In the genomic region with DNA sequence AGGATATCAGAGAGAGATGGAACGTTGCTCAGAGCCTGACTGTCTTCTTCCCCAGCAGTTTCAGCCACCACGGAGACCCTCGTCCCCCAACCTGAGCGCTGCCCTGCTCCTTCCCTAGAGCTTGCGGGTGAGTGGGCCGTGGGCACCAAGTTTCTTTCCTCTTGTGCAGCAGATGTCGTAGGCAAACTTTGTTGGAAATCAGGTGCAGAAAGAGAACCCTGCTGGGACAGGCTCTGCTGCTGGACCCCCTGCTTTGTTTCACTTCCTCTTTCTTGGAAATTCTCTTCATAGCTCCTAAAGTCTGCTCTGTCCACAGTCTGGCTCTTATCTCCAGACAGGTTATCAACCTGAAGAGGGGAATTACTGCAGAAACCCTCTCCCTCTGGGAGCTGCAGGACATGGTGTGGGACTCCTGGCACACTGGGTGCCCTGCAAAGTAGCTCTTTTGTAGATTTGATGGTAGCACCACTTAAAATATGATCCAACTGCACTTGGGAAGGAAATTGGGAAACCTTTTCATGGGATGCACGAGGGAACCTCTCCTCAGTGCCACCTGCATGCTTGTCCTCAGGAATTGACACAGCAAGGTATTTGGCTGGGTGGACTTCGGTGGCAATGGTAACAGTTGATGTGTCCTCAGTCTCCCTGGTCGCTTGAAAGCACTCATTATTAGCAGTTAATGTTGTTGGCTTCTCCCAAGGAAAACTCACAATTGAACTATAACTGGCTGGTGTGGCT, we compare ENCODE assay signal across 12 cellular contexts.
DNase-seq lines count a peak whose midpoint lies in the region; ATAC-seq, FAIRE-seq and TF ChIP-seq lines count a peak whose summit lies in the region.
"Had no signal": no experiment of that assay in that cellular context is flagged by ENCODE, and none has a peak within 500 bp of the region (broad histone marks: within the 10 kb centered on the region; RNA-seq: fewer than 3 reads in every experiment).

No MANE protein-coding gene starts in this region.

- H3K4me1 Mint-ChIP-seq in CD8-positive, alpha-beta T cell (ENCODE audit: low read depth) = peaks cover 12% of the 10 kb centered on the region
- H3K4me1 Mint-ChIP-seq in Caco-2 (ENCODE audit: low read depth, unreplicated experiment) = no peaks in the 10 kb centered on the region

- FAIRE-seq in RCC 7860 (lab: Jason Lieb, UNC) = no peak
- FAIRE-seq: colon, pancreas had no signal

- peak overlapping the region; percentile 75 to 94 (median 87) for H3K4me2 ChIP-seq in BLaER1 treated with 17β-estradiol and CSF1 and Interleukin-3, amounts not matched to agents 10 nM and 100 nM
- H3K4me2 ChIP-seq in OCI-LY3 (ENCODE audit: low read length) = peak overlapping the region; percentile 84

- no peaks in the 10 kb centered on the region for H3K79me2 ChIP-seq in OCI-LY3 (ENCODE audit: low read length)

- peak overlapping the region; percentile 51 to 73 (median 64); a peak in 18 of 22 replicates for H3K27ac ChIP-seq in BLaER1 treated with 17β-estradiol and CSF1 and Interleukin-3, amounts not matched to agents 10 nM and 100 nM
- no peak overlapping the region; the same call in 1 of the 2 replicates for H3K27ac ChIP-seq in OCI-LY3 (ENCODE audit: low read length)
- no peak overlapping the region for H3K27ac ChIP-seq in CD8-positive, alpha-beta T cell (ENCODE audit: low read depth, low read length)
- H3K27ac ChIP-seq: pancreas had no signal

- no peak overlapping the region; a peak in 1 of 20 replicates for H3K4me3 ChIP-seq in BLaER1 treated with 17β-estradiol and CSF1 and Interleukin-3, amounts not matched to agents 10 nM and 100 nM
- H3K4me3 ChIP-seq in OCI-LY3 (ENCODE audit: low read length) (peak overlapping the region; percentile 61), Caco-2 (ENCODE audit: low read depth, low read length) (no peak overlapping the region)
- H3K4me3 ChIP-seq in CD8-positive, alpha-beta T cell (ENCODE audit: low read depth, low read length) = no peak overlapping the region
- H3K4me3 ChIP-seq: pancreas had no signal

- no peaks in the 10 kb centered on the region for H3K9me3 ChIP-seq in BLaER1 treated with 17β-estradiol and CSF1 and Interleukin-3, amounts not matched to agents 10 nM and 100 nM (replicated peaks in 1 of 11)
- H3K9me3 ChIP-seq in OCI-LY3 (ENCODE audit: insufficient read depth, low read length) = no peaks in the 10 kb centered on the region
- no peaks in the 10 kb centered on the region for H3K9me3 ChIP-seq in CD8-positive, alpha-beta T cell (ENCODE audit: low read length)
- H3K9me3 ChIP-seq in Caco-2 = no peaks in the 10 kb centered on the region
- H3K9me3 ChIP-seq: pancreas had no signal

- H2AFZ ChIP-seq in OCI-LY3 (ENCODE audit: low read depth, low read length) = 0 out of 2 replicates have a peak overlapping the region, but pooled peaks have one; percentile 2

- intact Hi-C loops in CD8-positive, alpha-beta T cell (cut with DNase I, micrococcal nuclease) = no loop called here
- intact Hi-C loops in Caco-2 (cut with micrococcal nuclease; ENCODE audit: unreplicated experiment) = no loop called here

- peaks cover 2% of the 10 kb centered on the region for H3K27me3 Mint-ChIP-seq in CD8-positive, alpha-beta T cell (ENCODE audit: low read depth)
- no peaks in the 10 kb centered on the region for H3K27me3 Mint-ChIP-seq in Caco-2 (ENCODE audit: insufficient read depth, unreplicated experiment)

- no peak overlapping the region for H3K4me3 Mint-ChIP-seq in CD8-positive, alpha-beta T cell
- no peak overlapping the region for H3K4me3 Mint-ChIP-seq in Caco-2 (ENCODE audit: unreplicated experiment)

- H3K9ac ChIP-seq in BLaER1 treated with 17β-estradiol and CSF1 and Interleukin-3, amounts not matched to agents 10 nM and 100 nM = peak overlapping the region in 6 of 11 experiments; percentile 14 to 38 (median 22); a peak in 5 of 22 replicates
- peak overlapping the region; percentile 30; the same call in 1 of the 2 replicates for H3K9ac ChIP-seq in OCI-LY3 (ENCODE audit: low read length)

- peak; percentile 36 for ATAC-seq in HG02938 (IDR thresholded peaks at IDR 0.05; ENCODE audit: unreplicated experiment)
- no peak for ATAC-seq in CD8-positive, alpha-beta T cell

- no peaks in the 10 kb centered on the region; a peak in 1 of 22 replicates for H4K20me1 ChIP-seq in BLaER1 treated with 17β-estradiol and CSF1 and Interleukin-3, amounts not matched to agents 10 nM and 100 nM
- no peaks in the 10 kb centered on the region for H4K20me1 ChIP-seq in OCI-LY3 (ENCODE audit: insufficient read depth, low read length)

- peaks cover 59 to 73% (median 67%) of the 10 kb centered on the region in 10 experiments for H3K4me1 ChIP-seq in BLaER1 treated with 17β-estradiol and CSF1 and Interleukin-3, amounts not matched to agents 10 nM and 100 nM
- peaks cover 74% of the 10 kb centered on the region for H3K4me1 ChIP-seq in OCI-LY3 (ENCODE audit: low read length)
- H3K4me1 ChIP-seq in CD8-positive, alpha-beta T cell (ENCODE audit: insufficient read depth, low read length) = no peaks in the 10 kb centered on the region
- H3K4me1 ChIP-seq in Caco-2 = peaks cover 19% of the 10 kb centered on the region; the same call in 1 of the 2 replicates

- TF ChIP-seq CTCF in OCI-LY3 (IDR thresholded peaks at IDR 0.05; ENCODE audit: low read depth, low read length) (peak; percentile 45), Caco-2 (IDR thresholded peaks at IDR 0.05; ENCODE audit: insufficient read depth in 1 of 2, low read depth in 1 of 2, low read length in 1 of 2, severe bottlenecking in 1 of 2, unreplicated experiment in 1 of 2) (no peak)
- no peak for TF ChIP-seq CTCF in CD8-positive, alpha-beta T cell (IDR thresholded peaks at IDR 0.05)

- TF ChIP-seq POLR2A in GM19099 (IDR thresholded peaks at IDR 0.05; ENCODE audit: extremely low read depth, insufficient read length, low read depth) = peak; percentile 29

- H3K36me3 ChIP-seq in BLaER1 treated with 17β-estradiol and CSF1 and Interleukin-3, amounts not matched to agents 10 nM and 100 nM = no peaks in the 10 kb centered on the region
- H3K36me3 ChIP-seq in OCI-LY3 (replicated peaks; ENCODE audit: low read depth, low read length) = no peaks in the 10 kb centered on the region
- no peaks in the 10 kb centered on the region for H3K36me3 ChIP-seq in CD8-positive, alpha-beta T cell (ENCODE audit: insufficient read depth, low read length)
- H3K36me3 ChIP-seq in Caco-2 (ENCODE audit: control insufficient read depth, insufficient read depth, low read length) = no peaks in the 10 kb centered on the region
- H3K36me3 ChIP-seq: pancreas had no signal

- CTCF ChIA-PET in CD8-positive, alpha-beta T cell (lab: Charles Lee) = interaction anchor here (1.1 to 24.5 kb wide), 4 partner anchors 8 to 229 kb away, joined by 3 to 606 read pairs (median 4); no protein-coding TSS in a partner anchor
- CTCF ChIA-PET in Caco-2 (lab: Charles Lee) = no interaction called here

- H3K36me3 Mint-ChIP-seq in CD8-positive, alpha-beta T cell = no peaks in the 10 kb centered on the region
- H3K36me3 Mint-ChIP-seq in Caco-2 (ENCODE audit: insufficient read depth, unreplicated experiment) = peaks cover 9% of the 10 kb centered on the region

- DNase-seq in RCC 7860 (ENCODE audit: low spot score) = no peak
- DNase-seq in CD8-positive, alpha-beta T cell = no peak
- no peak for DNase-seq in Caco-2
- no peak for DNase-seq in NCI-H1048 (lab: John Stamatoyannopoulos, UW)
- DNase-seq: activated CD8-positive, alpha-beta memory T cell treated with anti-CD3 and anti-CD28 coated beads for 24 hours; hippocampal formation; pancreas had no signal

- no peaks in the 10 kb centered on the region for H3K27me3 ChIP-seq in BLaER1 treated with 17β-estradiol and CSF1 and Interleukin-3, amounts not matched to agents 10 nM and 100 nM
- peaks cover 29% of the 10 kb centered on the region for H3K27me3 ChIP-seq in OCI-LY3 (ENCODE audit: low read depth, low read length)
- no peaks in the 10 kb centered on the region for H3K27me3 ChIP-seq in CD8-positive, alpha-beta T cell (ENCODE audit: insufficient read depth, low read length)
- no peaks in the 10 kb centered on the region for H3K27me3 ChIP-seq in Caco-2 (replicated peaks; ENCODE audit: control insufficient read depth, insufficient read depth, low read length)
- H3K27me3 ChIP-seq: pancreas had no signal

- no TSS peak for BruUV-seq in Caco-2 (replicated peaks; lab: Mats Ljungman, UMichigan)

- no peak overlapping the region for H3K27ac Mint-ChIP-seq in CD8-positive, alpha-beta T cell
- H3K27ac Mint-ChIP-seq in Caco-2 (ENCODE audit: unreplicated experiment) = no peak overlapping the region

- no peaks in the 10 kb centered on the region for H3K9me3 Mint-ChIP-seq in CD8-positive, alpha-beta T cell
- H3K9me3 Mint-ChIP-seq in Caco-2 (ENCODE audit: unreplicated experiment) = no peaks in the 10 kb centered on the region

- POLR2A ChIA-PET in CD8-positive, alpha-beta T cell (lab: Charles Lee) = no interaction called here
- POLR2A ChIA-PET in Caco-2 (lab: Charles Lee) = no interaction called here

Comparison
In these comparisons a context has a peak if more than half of its experiments do, and no peak if none do; other contexts are left out.
1. H3K27ac ChIP-seq: peak in BLaER1 treated with 17β-estradiol and CSF1 and Interleukin-3, amounts not matched to agents 10 nM and 100 nM (11 of 11); none in OCI-LY3 (single experiment) and CD8-positive, alpha-beta T cell (single experiment).